Comparison of ENCODE assay signal across 8 cellular contexts in the genomic region with DNA sequence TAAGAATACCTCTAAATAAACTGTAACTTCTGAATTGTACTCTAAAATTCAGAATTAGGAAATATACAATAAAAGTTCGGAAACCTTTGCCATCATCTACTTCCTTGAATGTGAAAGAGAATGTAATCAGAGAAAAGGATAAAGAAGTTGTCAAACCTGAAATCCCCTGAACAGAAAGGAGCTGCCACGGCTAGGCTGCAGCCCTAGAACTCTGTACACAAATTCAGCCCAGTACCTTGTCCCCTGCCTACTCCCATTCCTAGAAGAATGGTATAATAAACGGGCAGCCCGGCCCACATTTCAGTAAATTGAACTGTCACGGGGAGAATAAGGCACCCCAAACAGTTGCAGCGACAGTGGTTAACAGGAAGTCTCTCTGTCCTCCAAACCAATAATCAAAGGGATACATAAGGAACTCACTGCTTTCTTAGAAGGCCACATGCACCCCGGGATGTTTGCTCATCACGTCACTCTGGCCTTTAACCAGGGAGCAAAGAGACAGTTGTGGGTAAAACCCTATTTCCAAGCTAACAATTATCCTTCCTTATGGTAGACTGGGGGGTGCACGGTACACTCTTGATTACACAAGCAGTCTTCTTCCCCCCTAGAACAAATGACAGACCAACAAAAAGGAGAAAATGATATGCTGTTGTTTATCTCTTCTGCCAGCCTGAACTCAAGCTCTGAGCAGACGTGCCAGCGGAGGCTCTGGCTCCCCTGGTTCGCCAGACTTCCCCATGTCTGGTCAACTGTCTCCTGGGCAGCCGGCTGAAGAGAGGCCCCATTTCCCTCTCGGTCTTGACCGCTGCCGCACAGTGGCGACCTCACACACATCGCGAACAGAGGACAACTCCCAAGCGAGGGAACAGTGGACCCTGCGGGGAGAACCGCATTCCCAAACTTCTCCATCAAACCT. TPM values are rescaled to one million over a fixed set of nuclear protein-coding genes. Genes with fewer than 3 reads are reported as not detected.
DNase-seq lines count a peak whose midpoint lies in the region; ATAC-seq, FAIRE-seq and TF ChIP-seq lines count a peak whose summit lies in the region.

No MANE protein-coding gene starts in this region.

- peak overlapping the region; percentile 69 for H3K4me3 ChIP-seq in GM06990 (replicated peaks; ENCODE audit: low read depth, low read length)
- peak overlapping the region; percentile 97 for H3K4me3 ChIP-seq in osteoblast (ENCODE audit: insufficient read depth, low read length)

- H3K27ac ChIP-seq in osteoblast (ENCODE audit: low read depth, low read length), result peak overlapping the region; percentile 68

- TF ChIP-seq CTCF in GM06990 (IDR thresholded peaks at IDR 0.05; ENCODE audit: insufficient read depth, low read length, poor library complexity, severe bottlenecking), result no peak
- TF ChIP-seq CTCF in osteoblast (IDR thresholded peaks at IDR 0.05; ENCODE audit: extremely low read depth, low read depth, low read length), result no peak

- H3K36me3 ChIP-seq in GM06990 (ENCODE audit: control insufficient read depth, insufficient read depth, low read length), result no peaks in the 10 kb centered on the region
- H3K36me3 ChIP-seq in osteoblast (ENCODE audit: insufficient read depth, low read length), result no peaks in the 10 kb centered on the region

- intact Hi-C loops in left cardiac atrium (cut with DNase I), result loop anchor here in 1 of 2 donors (2.0 to 5.0 kb wide), 2 partner anchors 65 to 91 kb away; no protein-coding TSS in a partner anchor

- H3K9me3 ChIP-seq in osteoblast (ENCODE audit: low read depth, low read length), result no peaks in the 10 kb centered on the region

- H2AFZ ChIP-seq in osteoblast (ENCODE audit: low read length), result peak overlapping the region; percentile 89

- FAIRE-seq in RCC 7860 (lab: Jason Lieb, UNC), result no peak

- no peaks in the 10 kb centered on the region for H3K27me3 ChIP-seq in GM06990 (replicated peaks; ENCODE audit: control insufficient read depth, insufficient read depth, low read length)
- no peaks in the 10 kb centered on the region for H3K27me3 ChIP-seq in osteoblast (ENCODE audit: insufficient read depth, low read length)

- peaks cover 56% of the 10 kb centered on the region for H3K79me2 ChIP-seq in osteoblast (ENCODE audit: insufficient read depth, low read length)

- H4K20me1 ChIP-seq in osteoblast (ENCODE audit: insufficient read depth, low read length), result no peaks in the 10 kb centered on the region

- H3K4me1 ChIP-seq in osteoblast (ENCODE audit: insufficient read depth, low read length), result peaks cover 13% of the 10 kb centered on the region

- H3K4me2 ChIP-seq in osteoblast (ENCODE audit: insufficient read depth, low read length), result peak overlapping the region; percentile 93

- ATAC-seq in HG02571 (IDR thresholded peaks at IDR 0.05; ENCODE audit: unreplicated experiment) (peak; percentile 7), left cardiac atrium (peak; percentile 70 to 73)

- no peak for DNase-seq in GM06990 (ENCODE audit: extremely low read depth, insufficient read length)
- peak; percentile 13 for DNase-seq in RCC 7860 (ENCODE audit: low spot score)
- DNase-seq in amygdala (lab: John Stamatoyannopoulos, UW), result peak in 51 of 56 donors; percentile 12 to 78 (median 50)
- peak; percentile 67 for DNase-seq in left cardiac atrium
- DNase-seq in osteoblast (ENCODE audit: insufficient read length, low spot score, missing footprints), result peak; percentile 80
- DNase-seq in NCI-H187 (lab: John Stamatoyannopoulos, UW), result no peak
- DNase-seq in NCI-H2196 (lab: John Stamatoyannopoulos, UW; ENCODE audit: unreplicated experiment), result no peak

RNA-seq across cellular contexts. Expression of gene RFFL, which starts 24.5 kb away (rescaled TPM):
- total RNA-seq in left cardiac atrium (10 to 100 TPM; 14.5 to 19.0 TPM), osteoblast (15.2 and 15.6 TPM in 2 replicates)

RNA-seq across cellular contexts. Expression of gene RAD51D, which starts 31.7 kb away (rescaled TPM):
- total RNA-seq in left cardiac atrium (1 to 10 TPM; 4.7 to 9.2 TPM), osteoblast (14.8 and 19.7 TPM in 2 replicates)

RNA-seq across cellular contexts. Expression of gene FNDC8, which starts 33.4 kb away (rescaled TPM):
- total RNA-seq in left cardiac atrium, result not detected
- total RNA-seq in osteoblast, result not detected in 2 replicates

RNA-seq across cellular contexts. Expression of gene NLE1, which starts 54.1 kb away (rescaled TPM):
- total RNA-seq in left cardiac atrium (1 to 10 TPM; 5.5 to 6.7 TPM), osteoblast (13.3 and 15.6 TPM in 2 replicates)

RNA-seq across cellular contexts. Expression of gene UNC45B, which starts 59.6 kb away (rescaled TPM):
- total RNA-seq in left cardiac atrium (100 to 1,000 TPM; 120 to 133 TPM), osteoblast (not detected in 2 replicates)

Comparison
In these comparisons a context has a peak if more than half of its experiments do, and no peak if none do; other contexts are left out.
1. DNase-seq: peak in RCC 7860 (single experiment), amygdala (51 of 56), left cardiac atrium (single experiment) and osteoblast (single experiment); none in GM06990 (single experiment), NCI-H187 (0 of 2) and NCI-H2196 (single experiment).